Comparison of ENCODE assay signal across 9 cellular contexts in genomic region chr1:8343464-8344001, GRCh38. TPM values are rescaled to one million over a fixed set of nuclear protein-coding genes. Genes with fewer than 3 reads are reported as not detected.
DNase-seq lines count a peak whose midpoint lies in the region; ATAC-seq and TF ChIP-seq lines count a peak whose summit lies in the region.
"Had no signal": no experiment of that assay in that cellular context is flagged by ENCODE, and none has a peak within 500 bp of the region (broad histone marks: within the 10 kb centered on the region; RNA-seq: fewer than 3 reads in every experiment).

No MANE protein-coding gene starts in this region.

- H3K4me1 ChIP-seq in hepatocyte (ENCODE audit: insufficient read depth) (no peaks in the 10 kb centered on the region), skeletal muscle satellite cell (ENCODE audit: control insufficient read depth, insufficient read depth, low read length) (peaks cover 27% of the 10 kb centered on the region)

- H3K27ac Mint-ChIP-seq in activated naive CD4-positive, alpha-beta T cell treated with anti-CD3 and anti-CD28 coated beads, Interleukin-2, amount 50 U/mL, for 72 hours: no peak overlapping the region
- H3K27ac Mint-ChIP-seq: stimulated activated naive B cell treated with anti-CD40 and anti-IgM and Interleukin-4, amounts not matched to agents 10 μg/mL and 1 μg/mL and 100 μg/mL, for 72 hours had no signal

- no peaks in the 10 kb centered on the region for H3K27me3 ChIP-seq in hepatocyte
- H3K27me3 ChIP-seq in skeletal muscle satellite cell (ENCODE audit: control insufficient read depth, insufficient read depth, low read length): no peaks in the 10 kb centered on the region

- no peaks in the 10 kb centered on the region for H3K9me3 Mint-ChIP-seq in activated naive CD4-positive, alpha-beta T cell treated with anti-CD3 and anti-CD28 coated beads, Interleukin-2, amount 50 U/mL, for 72 hours
- H3K9me3 Mint-ChIP-seq: stimulated activated naive B cell treated with anti-CD40 and anti-IgM and Interleukin-4, amounts not matched to agents 10 μg/mL and 1 μg/mL and 100 μg/mL, for 72 hours had no signal

- H3K36me3 ChIP-seq in hepatocyte (replicated peaks; ENCODE audit: insufficient read depth, low read depth): no peaks in the 10 kb centered on the region
- H3K36me3 ChIP-seq in skeletal muscle satellite cell (ENCODE audit: insufficient read depth, low read length): no peaks in the 10 kb centered on the region

- peak overlapping the region; percentile 67 for H3K9ac ChIP-seq in skeletal muscle satellite cell (ENCODE audit: low read depth, low read length)

- no peaks in the 10 kb centered on the region for H4K20me1 ChIP-seq in hepatocyte (ENCODE audit: insufficient read depth, poor library complexity, severe bottlenecking)

- H3K79me2 ChIP-seq in hepatocyte: no peaks in the 10 kb centered on the region

- H2AFZ ChIP-seq in hepatocyte: no peak overlapping the region

- no peak for TF ChIP-seq CTCF in hepatocyte (IDR thresholded peaks at IDR 0.05; ENCODE audit: poor library complexity)

- H3K9me3 ChIP-seq in hepatocyte (ENCODE audit: low read depth) (no peaks in the 10 kb centered on the region), skeletal muscle satellite cell (replicated peaks; ENCODE audit: low read length) (no peaks in the 10 kb centered on the region)

- H3K27ac ChIP-seq in hepatocyte: peak overlapping the region; percentile 51

- no peaks in the 10 kb centered on the region for H3K9me2 ChIP-seq in hepatocyte (replicated peaks; ENCODE audit: insufficient read depth)

- ATAC-seq in HG02852 (IDR thresholded peaks at IDR 0.05; ENCODE audit: unreplicated experiment): no peak
- ATAC-seq in activated naive CD4-positive, alpha-beta T cell treated with anti-CD3 and anti-CD28 coated beads, Interleukin-2, amount 50 U/mL, for 72 hours: no peak
- ATAC-seq: stimulated activated naive B cell treated with anti-CD40 and anti-IgM and Interleukin-4, amounts not matched to agents 10 μg/mL and 1 μg/mL and 100 μg/mL, for 72 hours had no signal

- H3K4me3 ChIP-seq in hepatocyte (no peak overlapping the region), skeletal muscle satellite cell (ENCODE audit: low read length) (peak overlapping the region; percentile 35)

- DNase-seq in H4 (ENCODE audit: low spot score) (peak; percentile 82), astrocyte of the hippocampus (ENCODE audit: low read depth, low spot score) (peak; percentile 97), hepatocyte (ENCODE audit: low spot score) (peak; percentile 44), KG1 (lab: John Stamatoyannopoulos, UW) (no peak), SK-N-DZ (ENCODE audit: low spot score) (no peak)
- no peak for DNase-seq in activated naive CD4-positive, alpha-beta T cell treated with anti-CD3 and anti-CD28 coated beads, Interleukin-2, amount 50 U/mL, for 72 hours (ENCODE audit: low spot score in 2 of 2)
- DNase-seq: stimulated activated naive B cell treated with anti-CD40 and anti-IgM and Interleukin-4, amounts not matched to agents 10 μg/mL and 1 μg/mL and 100 μg/mL, for 72 hours had no signal

- H3K4me2 ChIP-seq in hepatocyte (peak overlapping the region; percentile 37), skeletal muscle satellite cell (ENCODE audit: low read length) (peak overlapping the region; percentile 77)

- 83% methylated on average over 32 of the region's 32 CpGs for WGBS in hepatocyte (ENCODE audit: low lambda C conversion rate, missing lambda C conversion rate)

- no peaks in the 10 kb centered on the region for H3K36me3 Mint-ChIP-seq in activated naive CD4-positive, alpha-beta T cell treated with anti-CD3 and anti-CD28 coated beads, Interleukin-2, amount 50 U/mL, for 72 hours

RNA-seq across cellular contexts. Expression of gene SLC45A1, which starts 25.6 kb away (rescaled TPM):
- total RNA-seq in H4 (2014; rRNA removed; shearing (Covaris generic)): 0.31 TPM in 1 of 2 replicates, not detected in the other
- total RNA-seq in hepatocyte: 0.24 and 0.27 TPM in 2 replicates
- polyA plus RNA-seq in hepatocyte: 1.0 and 1.6 TPM in 2 replicates
- total RNA-seq in skeletal muscle satellite cell (2012; rRNA removed): 1.0 and 4.8 TPM in 2 replicates
- total RNA-seq in activated naive CD4-positive, alpha-beta T cell treated with anti-CD3 and anti-CD28 coated beads, Interleukin-2, amount 50 U/mL, for 72 hours: under 1 TPM; 0.20 to 0.43 TPM
- 0.12 and 0.20 TPM in 2 replicates for polyA plus RNA-seq in SK-N-DZ (2014; cell fraction: cytosol; rRNA removed)
- polyA plus RNA-seq in SK-N-DZ (2014; cell fraction: nucleus; rRNA removed): not detected in 2 replicates

Comparison
In these comparisons a context has a peak if more than half of its experiments do, and no peak if none do; other contexts are left out.
1. DNase-seq: peak in H4 (single experiment), astrocyte of the hippocampus (single experiment) and hepatocyte (single experiment); none in KG1 (single experiment), activated naive CD4-positive, alpha-beta T cell treated with anti-CD3 and anti-CD28 coated beads, Interleukin-2, amount 50 U/mL, for 72 hours (0 of 2) and SK-N-DZ (single experiment).